1 cellular context compared by ENCODE assay signal in the genomic region with DNA sequence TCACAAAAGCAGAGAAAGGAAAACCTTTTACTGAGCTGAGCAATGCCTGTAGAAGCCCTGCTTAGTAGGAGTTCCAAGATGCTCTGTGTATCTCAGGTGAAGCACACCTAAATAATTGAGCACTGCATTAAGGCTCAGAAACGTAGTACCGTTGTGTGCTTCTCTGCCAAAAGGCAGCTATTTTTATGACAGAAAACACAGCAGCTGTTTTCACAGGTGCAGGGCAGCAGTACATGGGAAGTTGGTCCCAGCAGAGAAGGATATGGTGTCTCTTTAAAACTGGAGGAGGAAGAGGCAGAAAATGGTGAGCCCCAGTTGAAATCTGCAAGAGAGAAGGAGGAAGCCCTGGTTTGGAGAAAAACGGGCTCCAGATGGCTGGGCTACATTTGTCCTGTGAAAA.
TF ChIP-seq lines count a peak whose summit lies in the region.

No MANE protein-coding gene starts in this region.

TF ChIP-seq in WTC11, 78 proteins besides CTCF, POLR2A, EP300 and RAD21 (continued from another document):
- TF ChIP-seq, protein P1, sequence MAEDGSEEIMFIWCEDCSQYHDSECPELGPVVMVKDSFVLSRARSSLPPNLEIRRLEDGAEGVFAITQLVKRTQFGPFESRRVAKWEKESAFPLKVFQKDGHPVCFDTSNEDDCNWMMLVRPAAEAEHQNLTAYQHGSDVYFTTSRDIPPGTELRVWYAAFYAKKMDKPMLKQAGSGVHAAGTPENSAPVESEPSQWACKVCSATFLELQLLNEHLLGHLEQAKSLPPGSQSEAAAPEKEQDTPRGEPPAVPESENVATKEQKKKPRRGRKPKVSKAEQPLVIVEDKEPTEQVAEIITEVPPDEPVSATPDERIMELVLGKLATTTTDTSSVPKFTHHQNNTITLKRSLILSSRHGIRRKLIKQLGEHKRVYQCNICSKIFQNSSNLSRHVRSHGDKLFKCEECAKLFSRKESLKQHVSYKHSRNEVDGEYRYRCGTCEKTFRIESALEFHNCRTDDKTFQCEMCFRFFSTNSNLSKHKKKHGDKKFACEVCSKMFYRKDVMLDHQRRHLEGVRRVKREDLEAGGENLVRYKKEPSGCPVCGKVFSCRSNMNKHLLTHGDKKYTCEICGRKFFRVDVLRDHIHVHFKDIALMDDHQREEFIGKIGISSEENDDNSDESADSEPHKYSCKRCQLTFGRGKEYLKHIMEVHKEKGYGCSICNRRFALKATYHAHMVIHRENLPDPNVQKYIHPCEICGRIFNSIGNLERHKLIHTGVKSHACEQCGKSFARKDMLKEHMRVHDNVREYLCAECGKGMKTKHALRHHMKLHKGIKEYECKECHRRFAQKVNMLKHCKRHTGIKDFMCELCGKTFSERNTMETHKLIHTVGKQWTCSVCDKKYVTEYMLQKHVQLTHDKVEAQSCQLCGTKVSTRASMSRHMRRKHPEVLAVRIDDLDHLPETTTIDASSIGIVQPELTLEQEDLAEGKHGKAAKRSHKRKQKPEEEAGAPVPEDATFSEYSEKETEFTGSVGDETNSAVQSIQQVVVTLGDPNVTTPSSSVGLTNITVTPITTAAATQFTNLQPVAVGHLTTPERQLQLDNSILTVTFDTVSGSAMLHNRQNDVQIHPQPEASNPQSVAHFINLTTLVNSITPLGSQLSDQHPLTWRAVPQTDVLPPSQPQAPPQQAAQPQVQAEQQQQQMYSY (CRISPR knock-in tag; IDR thresholded peaks at IDR 0.05), result no peak
- no peak for TF ChIP-seq SP1 (CRISPR knock-in tag; conservative IDR thresholded peaks at IDR 0.05)
- TF ChIP-seq ZNF121 (CRISPR knock-in tag; IDR thresholded peaks at IDR 0.05), result no peak
- no peak for TF ChIP-seq SMAD3 (CRISPR knock-in tag; IDR thresholded peaks at IDR 0.05; ENCODE audit: borderline replicate concordance)
- TF ChIP-seq ETV6 (CRISPR knock-in tag; IDR thresholded peaks at IDR 0.05), result no peak
- no peak for TF ChIP-seq ATF6 (CRISPR knock-in tag; IDR thresholded peaks at IDR 0.05)
- TF ChIP-seq ZNF232 (CRISPR knock-in tag; IDR thresholded peaks at IDR 0.05), result no peak
- no peak for TF ChIP-seq TEAD1 (CRISPR knock-in tag; IDR thresholded peaks at IDR 0.05)
- TF ChIP-seq ZNF219 (CRISPR knock-in tag; IDR thresholded peaks at IDR 0.05; ENCODE audit: borderline replicate concordance), result no peak
